Comparison of ENCODE assay signal across 1 cellular context in the genomic region with DNA sequence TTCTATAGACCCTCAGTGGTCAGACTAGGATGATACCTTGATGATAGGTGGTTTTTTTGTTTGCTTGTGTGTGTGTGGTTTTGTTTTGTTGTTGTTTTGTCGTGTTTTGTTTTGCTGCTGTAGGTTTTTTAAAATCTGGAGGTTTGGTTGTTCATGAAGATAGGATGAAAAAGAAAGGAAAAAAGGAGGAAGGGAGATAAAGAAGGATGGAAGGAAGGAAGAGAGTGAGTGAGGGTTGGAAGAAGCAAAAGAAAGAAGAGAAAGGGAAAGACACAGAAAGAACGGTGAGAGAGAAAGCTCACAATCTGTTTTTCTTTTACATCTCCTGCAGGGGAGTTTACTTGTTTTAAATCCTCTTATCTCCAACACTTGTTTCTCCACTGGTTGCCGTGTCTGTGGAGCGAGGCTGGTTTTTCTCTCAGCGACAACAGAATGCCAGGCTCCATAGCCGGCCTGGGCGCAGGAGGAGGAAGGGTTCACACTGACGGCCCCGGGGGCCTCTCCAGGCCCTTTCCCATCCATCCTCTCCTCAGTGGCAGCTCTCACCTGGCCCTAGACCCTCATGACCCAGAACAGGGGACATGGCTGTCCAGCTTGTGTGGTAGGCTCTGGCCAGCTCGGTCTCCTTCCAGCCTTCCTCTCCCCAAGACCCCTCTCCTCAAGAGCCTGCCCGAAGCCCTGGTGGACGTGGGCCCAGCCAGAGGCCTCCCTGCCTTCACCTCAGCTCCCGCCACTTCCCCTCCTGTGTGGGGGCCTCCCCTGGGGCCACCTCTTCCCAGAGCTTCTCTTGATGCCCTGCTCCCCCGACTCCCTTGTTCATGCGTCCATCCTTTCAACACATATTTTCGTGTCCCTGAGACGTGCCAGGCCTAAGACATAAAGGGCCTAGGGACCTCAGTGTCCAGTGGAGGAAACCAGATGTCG.
TF ChIP-seq lines count a peak whose summit lies in the region.

No MANE protein-coding gene starts in this region.

TF ChIP-seq in K562, 482 proteins besides CTCF, POLR2A, EP300 and RAD21 (continued from another document and continues in another):
- TF ChIP-seq, protein P1, sequence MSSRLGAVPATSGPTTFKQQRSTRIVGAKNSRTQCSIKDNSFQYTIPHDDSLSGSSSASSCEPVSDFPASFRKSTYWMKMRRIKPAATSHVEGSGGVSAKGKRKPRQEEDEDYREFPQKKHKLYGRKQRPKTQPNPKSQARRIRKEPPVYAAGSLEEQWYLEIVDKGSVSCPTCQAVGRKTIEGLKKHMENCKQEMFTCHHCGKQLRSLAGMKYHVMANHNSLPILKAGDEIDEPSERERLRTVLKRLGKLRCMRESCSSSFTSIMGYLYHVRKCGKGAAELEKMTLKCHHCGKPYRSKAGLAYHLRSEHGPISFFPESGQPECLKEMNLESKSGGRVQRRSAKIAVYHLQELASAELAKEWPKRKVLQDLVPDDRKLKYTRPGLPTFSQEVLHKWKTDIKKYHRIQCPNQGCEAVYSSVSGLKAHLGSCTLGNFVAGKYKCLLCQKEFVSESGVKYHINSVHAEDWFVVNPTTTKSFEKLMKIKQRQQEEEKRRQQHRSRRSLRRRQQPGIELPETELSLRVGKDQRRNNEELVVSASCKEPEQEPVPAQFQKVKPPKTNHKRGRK (tag; IDR thresholded peaks at IDR 0.05): peak; percentile 84
- TF ChIP-seq, protein P2, sequence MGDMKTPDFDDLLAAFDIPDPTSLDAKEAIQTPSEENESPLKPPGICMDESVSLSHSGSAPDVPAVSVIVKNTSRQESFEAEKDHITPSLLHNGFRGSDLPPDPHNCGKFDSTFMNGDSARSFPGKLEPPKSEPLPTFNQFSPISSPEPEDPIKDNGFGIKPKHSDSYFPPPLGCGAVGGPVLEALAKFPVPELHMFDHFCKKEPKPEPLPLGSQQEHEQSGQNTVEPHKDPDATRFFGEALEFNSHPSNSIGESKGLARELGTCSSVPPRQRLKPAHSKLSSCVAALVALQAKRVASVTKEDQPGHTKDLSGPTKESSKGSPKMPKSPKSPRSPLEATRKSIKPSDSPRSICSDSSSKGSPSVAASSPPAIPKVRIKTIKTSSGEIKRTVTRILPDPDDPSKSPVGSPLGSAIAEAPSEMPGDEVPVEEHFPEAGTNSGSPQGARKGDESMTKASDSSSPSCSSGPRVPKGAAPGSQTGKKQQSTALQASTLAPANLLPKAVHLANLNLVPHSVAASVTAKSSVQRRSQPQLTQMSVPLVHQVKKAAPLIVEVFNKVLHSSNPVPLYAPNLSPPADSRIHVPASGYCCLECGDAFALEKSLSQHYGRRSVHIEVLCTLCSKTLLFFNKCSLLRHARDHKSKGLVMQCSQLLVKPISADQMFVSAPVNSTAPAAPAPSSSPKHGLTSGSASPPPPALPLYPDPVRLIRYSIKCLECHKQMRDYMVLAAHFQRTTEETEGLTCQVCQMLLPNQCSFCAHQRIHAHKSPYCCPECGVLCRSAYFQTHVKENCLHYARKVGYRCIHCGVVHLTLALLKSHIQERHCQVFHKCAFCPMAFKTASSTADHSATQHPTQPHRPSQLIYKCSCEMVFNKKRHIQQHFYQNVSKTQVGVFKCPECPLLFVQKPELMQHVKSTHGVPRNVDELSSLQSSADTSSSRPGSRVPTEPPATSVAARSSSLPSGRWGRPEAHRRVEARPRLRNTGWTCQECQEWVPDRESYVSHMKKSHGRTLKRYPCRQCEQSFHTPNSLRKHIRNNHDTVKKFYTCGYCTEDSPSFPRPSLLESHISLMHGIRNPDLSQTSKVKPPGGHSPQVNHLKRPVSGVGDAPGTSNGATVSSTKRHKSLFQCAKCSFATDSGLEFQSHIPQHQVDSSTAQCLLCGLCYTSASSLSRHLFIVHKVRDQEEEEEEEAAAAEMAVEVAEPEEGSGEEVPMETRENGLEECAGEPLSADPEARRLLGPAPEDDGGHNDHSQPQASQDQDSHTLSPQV (IDR thresholded peaks at IDR 0.05): 0 out of 2 replicates have a peak, but pooled peaks have one; percentile 13
- TF ChIP-seq, protein P3, sequence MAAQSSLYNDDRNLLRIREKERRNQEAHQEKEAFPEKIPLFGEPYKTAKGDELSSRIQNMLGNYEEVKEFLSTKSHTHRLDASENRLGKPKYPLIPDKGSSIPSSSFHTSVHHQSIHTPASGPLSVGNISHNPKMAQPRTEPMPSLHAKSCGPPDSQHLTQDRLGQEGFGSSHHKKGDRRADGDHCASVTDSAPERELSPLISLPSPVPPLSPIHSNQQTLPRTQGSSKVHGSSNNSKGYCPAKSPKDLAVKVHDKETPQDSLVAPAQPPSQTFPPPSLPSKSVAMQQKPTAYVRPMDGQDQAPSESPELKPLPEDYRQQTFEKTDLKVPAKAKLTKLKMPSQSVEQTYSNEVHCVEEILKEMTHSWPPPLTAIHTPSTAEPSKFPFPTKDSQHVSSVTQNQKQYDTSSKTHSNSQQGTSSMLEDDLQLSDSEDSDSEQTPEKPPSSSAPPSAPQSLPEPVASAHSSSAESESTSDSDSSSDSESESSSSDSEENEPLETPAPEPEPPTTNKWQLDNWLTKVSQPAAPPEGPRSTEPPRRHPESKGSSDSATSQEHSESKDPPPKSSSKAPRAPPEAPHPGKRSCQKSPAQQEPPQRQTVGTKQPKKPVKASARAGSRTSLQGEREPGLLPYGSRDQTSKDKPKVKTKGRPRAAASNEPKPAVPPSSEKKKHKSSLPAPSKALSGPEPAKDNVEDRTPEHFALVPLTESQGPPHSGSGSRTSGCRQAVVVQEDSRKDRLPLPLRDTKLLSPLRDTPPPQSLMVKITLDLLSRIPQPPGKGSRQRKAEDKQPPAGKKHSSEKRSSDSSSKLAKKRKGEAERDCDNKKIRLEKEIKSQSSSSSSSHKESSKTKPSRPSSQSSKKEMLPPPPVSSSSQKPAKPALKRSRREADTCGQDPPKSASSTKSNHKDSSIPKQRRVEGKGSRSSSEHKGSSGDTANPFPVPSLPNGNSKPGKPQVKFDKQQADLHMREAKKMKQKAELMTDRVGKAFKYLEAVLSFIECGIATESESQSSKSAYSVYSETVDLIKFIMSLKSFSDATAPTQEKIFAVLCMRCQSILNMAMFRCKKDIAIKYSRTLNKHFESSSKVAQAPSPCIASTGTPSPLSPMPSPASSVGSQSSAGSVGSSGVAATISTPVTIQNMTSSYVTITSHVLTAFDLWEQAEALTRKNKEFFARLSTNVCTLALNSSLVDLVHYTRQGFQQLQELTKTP (IDR thresholded peaks at IDR 0.05; ENCODE audit: low read depth in 1 of 2, partially characterized antibody in 2 of 2): peak in 1 of 2 experiments; percentile 29
- no peak for TF ChIP-seq HDAC3 (IDR thresholded peaks at IDR 0.05; ENCODE audit: borderline replicate concordance, partially characterized antibody)
- TF ChIP-seq, protein P4, sequence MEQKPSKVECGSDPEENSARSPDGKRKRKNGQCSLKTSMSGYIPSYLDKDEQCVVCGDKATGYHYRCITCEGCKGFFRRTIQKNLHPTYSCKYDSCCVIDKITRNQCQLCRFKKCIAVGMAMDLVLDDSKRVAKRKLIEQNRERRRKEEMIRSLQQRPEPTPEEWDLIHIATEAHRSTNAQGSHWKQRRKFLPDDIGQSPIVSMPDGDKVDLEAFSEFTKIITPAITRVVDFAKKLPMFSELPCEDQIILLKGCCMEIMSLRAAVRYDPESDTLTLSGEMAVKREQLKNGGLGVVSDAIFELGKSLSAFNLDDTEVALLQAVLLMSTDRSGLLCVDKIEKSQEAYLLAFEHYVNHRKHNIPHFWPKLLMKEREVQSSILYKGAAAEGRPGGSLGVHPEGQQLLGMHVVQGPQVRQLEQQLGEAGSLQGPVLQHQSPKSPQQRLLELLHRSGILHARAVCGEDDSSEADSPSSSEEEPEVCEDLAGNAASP (IDR thresholded peaks at IDR 0.05): no peak
- TF ChIP-seq FUS (optimal IDR thresholded peaks at IDR 0.05; ENCODE audit: low read depth, low read length): no peak
- TF ChIP-seq TCF3 (CRISPR knock-in tag; IDR thresholded peaks at IDR 0.05): no peak
- TF ChIP-seq, protein P5, sequence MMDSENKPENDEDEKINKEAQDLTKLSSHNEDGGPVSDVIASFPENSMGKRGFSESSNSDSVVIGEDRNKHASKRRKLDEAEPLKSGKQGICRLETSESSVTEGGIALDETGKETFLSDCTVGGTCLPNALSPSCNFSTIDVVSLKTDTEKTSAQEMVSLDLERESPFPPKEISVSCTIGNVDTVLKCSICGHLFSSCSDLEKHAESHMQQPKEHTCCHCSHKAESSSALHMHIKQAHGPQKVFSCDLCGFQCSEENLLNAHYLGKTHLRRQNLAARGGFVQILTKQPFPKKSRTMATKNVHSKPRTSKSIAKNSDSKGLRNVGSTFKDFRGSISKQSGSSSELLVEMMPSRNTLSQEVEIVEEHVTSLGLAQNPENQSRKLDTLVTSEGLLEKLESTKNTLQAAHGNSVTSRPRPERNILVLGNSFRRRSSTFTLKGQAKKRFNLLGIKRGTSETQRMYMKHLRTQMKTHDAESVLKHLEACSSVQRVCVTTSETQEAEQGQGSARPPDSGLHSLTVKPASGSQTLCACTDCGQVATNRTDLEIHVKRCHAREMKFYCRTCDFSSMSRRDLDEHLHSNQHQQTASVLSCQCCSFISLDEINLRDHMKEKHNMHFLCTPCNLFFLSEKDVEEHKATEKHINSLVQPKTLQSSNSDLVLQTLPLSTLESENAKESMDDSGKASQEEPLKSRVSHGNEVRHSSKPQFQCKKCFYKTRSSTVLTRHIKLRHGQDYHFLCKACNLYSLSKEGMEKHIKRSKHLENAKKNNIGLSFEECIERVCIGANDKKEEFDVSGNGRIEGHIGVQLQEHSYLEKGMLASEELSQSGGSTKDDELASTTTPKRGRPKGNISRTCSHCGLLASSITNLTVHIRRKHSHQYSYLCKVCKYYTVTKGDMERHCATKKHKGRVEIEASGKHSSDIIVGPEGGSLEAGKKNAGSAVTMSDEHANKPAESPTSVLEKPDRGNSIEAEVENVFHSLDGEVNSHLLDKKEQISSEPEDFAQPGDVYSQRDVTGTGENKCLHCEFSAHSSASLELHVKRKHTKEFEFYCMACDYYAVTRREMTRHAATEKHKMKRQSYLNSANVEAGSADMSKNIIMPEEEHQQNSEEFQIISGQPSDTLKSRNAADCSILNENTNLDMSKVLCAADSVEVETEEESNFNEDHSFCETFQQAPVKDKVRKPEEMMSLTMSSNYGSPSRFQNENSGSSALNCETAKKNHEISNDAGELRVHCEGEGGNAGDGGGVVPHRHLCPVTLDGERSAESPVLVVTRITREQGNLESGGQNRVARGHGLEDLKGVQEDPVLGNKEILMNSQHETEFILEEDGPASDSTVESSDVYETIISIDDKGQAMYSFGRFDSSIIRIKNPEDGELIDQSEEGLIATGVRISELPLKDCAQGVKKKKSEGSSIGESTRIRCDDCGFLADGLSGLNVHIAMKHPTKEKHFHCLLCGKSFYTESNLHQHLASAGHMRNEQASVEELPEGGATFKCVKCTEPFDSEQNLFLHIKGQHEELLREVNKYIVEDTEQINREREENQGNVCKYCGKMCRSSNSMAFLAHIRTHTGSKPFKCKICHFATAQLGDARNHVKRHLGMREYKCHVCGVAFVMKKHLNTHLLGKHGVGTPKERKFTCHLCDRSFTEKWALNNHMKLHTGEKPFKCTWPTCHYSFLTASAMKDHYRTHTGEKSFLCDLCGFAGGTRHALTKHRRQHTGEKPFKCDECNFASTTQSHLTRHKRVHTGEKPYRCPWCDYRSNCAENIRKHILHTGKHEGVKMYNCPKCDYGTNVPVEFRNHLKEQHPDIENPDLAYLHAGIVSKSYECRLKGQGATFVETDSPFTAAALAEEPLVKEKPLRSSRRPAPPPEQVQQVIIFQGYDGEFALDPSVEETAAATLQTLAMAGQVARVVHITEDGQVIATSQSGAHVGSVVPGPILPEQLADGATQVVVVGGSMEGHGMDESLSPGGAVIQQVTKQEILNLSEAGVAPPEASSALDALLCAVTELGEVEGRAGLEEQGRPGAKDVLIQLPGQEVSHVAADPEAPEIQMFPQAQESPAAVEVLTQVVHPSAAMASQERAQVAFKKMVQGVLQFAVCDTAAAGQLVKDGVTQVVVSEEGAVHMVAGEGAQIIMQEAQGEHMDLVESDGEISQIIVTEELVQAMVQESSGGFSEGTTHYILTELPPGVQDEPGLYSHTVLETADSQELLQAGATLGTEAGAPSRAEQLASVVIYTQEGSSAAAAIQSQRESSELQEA (IDR thresholded peaks at IDR 0.05; ENCODE audit: low read depth): peak; percentile 36; the same call in 1 of the 2 replicates
- TF ChIP-seq ARHGAP35 (IDR thresholded peaks at IDR 0.05; ENCODE audit: partially characterized antibody): peak; percentile 70
- TF ChIP-seq HNRNPUL1 (IDR thresholded peaks at IDR 0.05; ENCODE audit: low read length): no peak
- no peak for TF ChIP-seq DDX20 (tag; IDR thresholded peaks at IDR 0.05; ENCODE audit: low read depth)
- TF ChIP-seq SMAD2 (IDR thresholded peaks at IDR 0.05; ENCODE audit: low read depth, low read length): no peak
- no peak for TF ChIP-seq MYBL2 (IDR thresholded peaks at IDR 0.05; ENCODE audit: low read depth)
- no peak for TF ChIP-seq MYBL2 (CRISPR knock-in tag; IDR thresholded peaks at IDR 0.05; ENCODE audit: borderline replicate concordance)
- no peak for TF ChIP-seq ZNF239 (CRISPR knock-in tag; IDR thresholded peaks at IDR 0.05)
- TF ChIP-seq PPARD (CRISPR knock-in tag; IDR thresholded peaks at IDR 0.05): no peak
- TF ChIP-seq ZNF695 (CRISPR knock-in tag; IDR thresholded peaks at IDR 0.05): no peak
- no peak for TF ChIP-seq GATAD2B (IDR thresholded peaks at IDR 0.05; ENCODE audit: borderline replicate concordance)
- no peak for TF ChIP-seq MCM5 (IDR thresholded peaks at IDR 0.05; ENCODE audit: low read depth)
- peak; percentile 62 to 65 for TF ChIP-seq FOXK2 (conservative IDR thresholded peaks at IDR 0.05 in 1 of 2, IDR thresholded peaks at IDR 0.05 in 1 of 2; ENCODE audit: low read depth in 2 of 2)
- no peak for TF ChIP-seq SOX6 (IDR thresholded peaks at IDR 0.05)
- TF ChIP-seq, protein P6, sequence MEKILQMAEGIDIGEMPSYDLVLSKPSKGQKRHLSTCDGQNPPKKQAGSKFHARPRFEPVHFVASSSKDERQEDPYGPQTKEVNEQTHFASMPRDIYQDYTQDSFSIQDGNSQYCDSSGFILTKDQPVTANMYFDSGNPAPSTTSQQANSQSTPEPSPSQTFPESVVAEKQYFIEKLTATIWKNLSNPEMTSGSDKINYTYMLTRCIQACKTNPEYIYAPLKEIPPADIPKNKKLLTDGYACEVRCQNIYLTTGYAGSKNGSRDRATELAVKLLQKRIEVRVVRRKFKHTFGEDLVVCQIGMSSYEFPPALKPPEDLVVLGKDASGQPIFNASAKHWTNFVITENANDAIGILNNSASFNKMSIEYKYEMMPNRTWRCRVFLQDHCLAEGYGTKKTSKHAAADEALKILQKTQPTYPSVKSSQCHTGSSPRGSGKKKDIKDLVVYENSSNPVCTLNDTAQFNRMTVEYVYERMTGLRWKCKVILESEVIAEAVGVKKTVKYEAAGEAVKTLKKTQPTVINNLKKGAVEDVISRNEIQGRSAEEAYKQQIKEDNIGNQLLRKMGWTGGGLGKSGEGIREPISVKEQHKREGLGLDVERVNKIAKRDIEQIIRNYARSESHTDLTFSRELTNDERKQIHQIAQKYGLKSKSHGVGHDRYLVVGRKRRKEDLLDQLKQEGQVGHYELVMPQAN (IDR thresholded peaks at IDR 0.05; ENCODE audit: borderline replicate concordance): peak; percentile 63; the same call in 1 of the 2 replicates
- no peak; a peak in 2 of 4 replicates for TF ChIP-seq KDM1A (IDR thresholded peaks at IDR 0.05)
- TF ChIP-seq ZNF766 (CRISPR knock-in tag; conservative IDR thresholded peaks at IDR 0.05): 0 out of 2 replicates have a peak, but pooled peaks have one; percentile 17
